17 cellular contexts compared by ENCODE assay signal in genomic region chr20:57663681-57664451, GRCh38. TPM values are rescaled to one million over a fixed set of nuclear protein-coding genes. Genes with fewer than 3 reads are reported as not detected.
DNase-seq lines count a peak whose midpoint lies in the region; ATAC-seq and TF ChIP-seq lines count a peak whose summit lies in the region.
"Had no signal": no experiment of that assay in that cellular context is flagged by ENCODE, and none has a peak within 500 bp of the region (broad histone marks: within the 10 kb centered on the region; RNA-seq: fewer than 3 reads in every experiment).

No MANE protein-coding gene starts in this region.

- POLR2A ChIA-PET in GM10248 (lab: Yijun Ruan, JAX), result no interaction called here

- no peaks in the 10 kb centered on the region for H3K27me3 ChIP-seq in BE2C
- no peaks in the 10 kb centered on the region for H3K27me3 ChIP-seq in H7 (ENCODE audit: control insufficient read depth, insufficient read depth, low read length)
- H3K27me3 ChIP-seq: ascending aorta, hepatocyte had no signal

- no peak for TF ChIP-seq CTCF in BE2C (IDR thresholded peaks at IDR 0.05; ENCODE audit: low read depth, low read length)
- TF ChIP-seq CTCF in GM10248 (IDR thresholded peaks at IDR 0.05; ENCODE audit: control extremely low read depth, extremely low read depth, low read depth, missing control alignments), result no peak

- peaks cover 16% of the 10 kb centered on the region for H3K4me1 ChIP-seq in BE2C

- H3K36me3 ChIP-seq in BE2C (no peaks in the 10 kb centered on the region), H7 (replicated peaks; ENCODE audit: control insufficient read depth, insufficient read depth, low read length) (no peaks in the 10 kb centered on the region; the same call in none of the 2 replicates)

- peak; percentile 8 for DNase-seq in BE2C
- DNase-seq in H7, result peak; percentile 37
- peak; percentile 74 for DNase-seq in cardiac septum (ENCODE audit: low spot score)
- peak in 6 of 10 donors; percentile 5 to 81 (median 40) for DNase-seq in posterior cingulate gyrus
- DNase-seq in GM10248 (ENCODE audit: extremely low spot score), result no peak
- no peak for DNase-seq in kidney tubule cell (ENCODE audit: low spot score)
- DNase-seq: activated CD4-positive, alpha-beta T cell treated with anti-CD3 and anti-CD28 coated beads for 1 hour; activated naive CD4-positive, alpha-beta T cell; NCI-H1417 treated with DMSO at 0.1 percent for 48 hours had no signal

- intact Hi-C loops in cardiac septum (cut with DNase I) (no loop called here), posterior cingulate gyrus (cut with DNase I) (no loop called here)

- no peak for ATAC-seq in HG03095 (IDR thresholded peaks at IDR 0.05; ENCODE audit: unreplicated experiment)
- ATAC-seq: stimulated activated memory B cell treated with anti-CD40 and anti-IgM and Interleukin-4, amounts not matched to agents 10 μg/mL and 1 μg/mL and 100 μg/mL, for 72 hours had no signal

- H3K4me3 ChIP-seq in BE2C (ENCODE audit: low read depth, low read length), result no peak overlapping the region
- no peak overlapping the region for H3K4me3 ChIP-seq in H7 (ENCODE audit: insufficient read depth, low read depth, low read length)
- H3K4me3 ChIP-seq: hepatocyte had no signal

- CTCF ChIA-PET in GM10248 (lab: Yijun Ruan, JAX), result no interaction called here

- no peaks in the 10 kb centered on the region for H3K9me3 ChIP-seq in BE2C
- H3K9me3 ChIP-seq: ascending aorta, SK-N-SH had no signal

RNA-seq across cellular contexts. Expression of gene ZBP1, which starts 43.6 kb away (rescaled TPM):
- polyA plus RNA-seq in BE2C (2012; ENCODE audit: insufficient read depth, insufficient read length, low read depth), result not detected
- not detected in 2 replicates for total RNA-seq in H7 (2014; rRNA removed; shearing (Covaris generic))
- 0.43 TPM for total RNA-seq in cardiac septum
- total RNA-seq: ascending aorta, hepatocyte, kidney epithelial cell, neural crest cell, renal cortical epithelial cell had no signal
- polyA plus RNA-seq: hepatocyte, SK-N-SH had no signal

RNA-seq across cellular contexts. Expression of gene PMEPA1, which starts 45.9 kb away (rescaled TPM):
- 6.3 TPM for polyA plus RNA-seq in BE2C (2012; ENCODE audit: insufficient read depth, insufficient read length, low read depth)
- 17.8 and 25.1 TPM in 2 replicates for total RNA-seq in H7 (2014; rRNA removed; shearing (Covaris generic))
- 34.8 TPM for total RNA-seq in cardiac septum

Comparison
In these comparisons a context has a peak if more than half of its experiments do, and no peak if none do; other contexts are left out.
1. DNase-seq: peak in BE2C (single experiment), H7 (single experiment), cardiac septum (single experiment) and posterior cingulate gyrus (6 of 10); none in GM10248 (single experiment) and kidney tubule cell (single experiment).